1 cellular context compared by ENCODE assay signal in genomic region chr2:96305091-96305978, GRCh38.
TF ChIP-seq lines count a peak whose summit lies in the region.

SNRNP200 (minus strand) TSS chr2:96305546; CDS start chr2:96305437, 109 bp downstream.

TF ChIP-seq in K562, 482 proteins besides CTCF, POLR2A, EP300 and RAD21 (continued from another document and continues in another):
- no peak for TF ChIP-seq ARID3B (CRISPR knock-in tag; IDR thresholded peaks at IDR 0.05; ENCODE audit: borderline replicate concordance)
- no peak for TF ChIP-seq BMI1 (IDR thresholded peaks at IDR 0.05; ENCODE audit: low read length)
- TF ChIP-seq ZNF282 (CRISPR knock-in tag; IDR thresholded peaks at IDR 0.05), result no peak
- TF ChIP-seq MCM2 (IDR thresholded peaks at IDR 0.05; ENCODE audit: low read depth), result no peak
- TF ChIP-seq CHD2 (IDR thresholded peaks at IDR 0.05; ENCODE audit: low read depth, low read length), result no peak; the same call in 1 of the 2 replicates
- 0 out of 2 replicates have a peak, but pooled peaks have one; percentile 43 for TF ChIP-seq ZFP91 (CRISPR knock-in tag; IDR thresholded peaks at IDR 0.05)
- TF ChIP-seq PHB2 (IDR thresholded peaks at IDR 0.05; ENCODE audit: low read depth), result peak; percentile 53; the same call in 1 of the 2 replicates
- TF ChIP-seq TBP (optimal IDR thresholded peaks at IDR 0.05; ENCODE audit: low read depth, low read length), result no peak
- TF ChIP-seq SMARCC2 (IDR thresholded peaks at IDR 0.05; ENCODE audit: low read depth), result no peak
- peak; percentile 83 for TF ChIP-seq MTA3 (IDR thresholded peaks at IDR 0.05; ENCODE audit: borderline replicate concordance)
- TF ChIP-seq MTA1 (IDR thresholded peaks at IDR 0.05; ENCODE audit: borderline replicate concordance), result no peak; the same call in 1 of the 2 replicates
- TF ChIP-seq ZFPM2 (CRISPR knock-in tag; IDR thresholded peaks at IDR 0.05), result no peak
- peak; percentile 63; the same call in 1 of the 2 replicates for TF ChIP-seq RNF2 (IDR thresholded peaks at IDR 0.05)
- TF ChIP-seq ASH1L (IDR thresholded peaks at IDR 0.05; ENCODE audit: borderline replicate concordance, low read depth, partially characterized antibody), result no peak
- no peak for TF ChIP-seq MEF2A (IDR thresholded peaks at IDR 0.05; ENCODE audit: control insufficient read depth, low read depth, low read length)
- peak; percentile 63 for TF ChIP-seq E2F1 (CRISPR knock-in tag; IDR thresholded peaks at IDR 0.05)
- TF ChIP-seq ELF4 (CRISPR knock-in tag; IDR thresholded peaks at IDR 0.05), result no peak
- 0 out of 2 replicates have a peak, but pooled peaks have one; percentile 4 for TF ChIP-seq NR1H2 (CRISPR knock-in tag; IDR thresholded peaks at IDR 0.05)
- TF ChIP-seq HIVEP1 (CRISPR knock-in tag; IDR thresholded peaks at IDR 0.05), result no peak
- peak; percentile 99 for TF ChIP-seq NR2C1 (IDR thresholded peaks at IDR 0.05)
- peak; percentile 99 for TF ChIP-seq NR2C1 (tag; IDR thresholded peaks at IDR 0.05)
- peak; percentile 91 for TF ChIP-seq SP1 (CRISPR knock-in tag; IDR thresholded peaks at IDR 0.05)
- TF ChIP-seq IRF9 (tag; IDR thresholded peaks at IDR 0.05), result no peak
- TF ChIP-seq HDAC6 (IDR thresholded peaks at IDR 0.05; ENCODE audit: low read depth, low read length), result no peak
- TF ChIP-seq STAT6 (CRISPR knock-in tag; IDR thresholded peaks at IDR 0.05), result peak; percentile 90; the same call in 1 of the 2 replicates
- TF ChIP-seq HNRNPUL1 (IDR thresholded peaks at IDR 0.05; ENCODE audit: low read length), result no peak
- TF ChIP-seq TAF1 (IDR thresholded peaks at IDR 0.05; ENCODE audit: control insufficient read depth, extremely low read depth, insufficient read depth, low read length, severe bottlenecking), result peak; percentile 90
- no peak for TF ChIP-seq CTCFL (IDR thresholded peaks at IDR 0.05; ENCODE audit: borderline replicate concordance, insufficient read depth, low read depth, low read length, poor library complexity, severe bottlenecking)
- no peak for TF ChIP-seq MTF1 (CRISPR knock-in tag; IDR thresholded peaks at IDR 0.05; ENCODE audit: borderline replicate concordance)
- no peak for TF ChIP-seq NFIX (CRISPR knock-in tag; IDR thresholded peaks at IDR 0.05; ENCODE audit: low read depth)
- TF ChIP-seq E2F5 (CRISPR knock-in tag; IDR thresholded peaks at IDR 0.05), result no peak
- no peak; the same call in 1 of the 2 replicates for TF ChIP-seq TOE1 (IDR thresholded peaks at IDR 0.05; ENCODE audit: borderline replicate concordance)
- TF ChIP-seq TOE1 (CRISPR knock-in tag; IDR thresholded peaks at IDR 0.05; ENCODE audit: borderline replicate concordance, low read depth), result 0 out of 2 replicates have a peak, but pooled peaks have one; percentile 10
- TF ChIP-seq KDM5B (IDR thresholded peaks at IDR 0.05; ENCODE audit: insufficient replicate concordance, low read depth, low read length), result peak; percentile 88
- no peak for TF ChIP-seq SMAD3 (CRISPR knock-in tag; conservative IDR thresholded peaks at IDR 0.05)
- TF ChIP-seq SREBF2 (CRISPR knock-in tag; IDR thresholded peaks at IDR 0.05), result no peak
- no peak for TF ChIP-seq TCF3 (CRISPR knock-in tag; IDR thresholded peaks at IDR 0.05)
- no peak for TF ChIP-seq PTRF (tag; IDR thresholded peaks at IDR 0.05)
- peak; percentile 47; the same call in 1 of the 2 replicates for TF ChIP-seq ZBTB49 (CRISPR knock-in tag; IDR thresholded peaks at IDR 0.05; ENCODE audit: borderline replicate concordance)
- TF ChIP-seq SNIP1 (IDR thresholded peaks at IDR 0.05; ENCODE audit: low read depth), result no peak
- TF ChIP-seq DEAF1 (CRISPR knock-in tag; IDR thresholded peaks at IDR 0.05), result no peak
- no peak for TF ChIP-seq ZNF408 (CRISPR knock-in tag; IDR thresholded peaks at IDR 0.05; ENCODE audit: low read depth)
- no peak for TF ChIP-seq RFX5 (IDR thresholded peaks at IDR 0.05; ENCODE audit: low read depth, low read length)
- TF ChIP-seq AFF1 (IDR thresholded peaks at IDR 0.05; ENCODE audit: low read depth in 1 of 2, partially characterized antibody in 2 of 2), result peak in 1 of 2 experiments; percentile 48
